8 cellular contexts compared by ENCODE assay signal in genomic region chr3:71130516-71131384, GRCh38.
DNase-seq lines count a peak whose midpoint lies in the region; ATAC-seq and TF ChIP-seq lines count a peak whose summit lies in the region.

No MANE protein-coding gene starts in this region.

- POLR2A ChIA-PET in SK-N-SH (lab: Yijun Ruan, JAX): no interaction called here

- H3K9me3 ChIP-seq in SK-N-SH (no peaks in the 10 kb centered on the region), adipocyte (ENCODE audit: control insufficient read depth, low read length) (no peaks in the 10 kb centered on the region), psoas muscle (no peaks in the 10 kb centered on the region), vagina (no peaks in the 10 kb centered on the region)

- peaks cover 7% of the 10 kb centered on the region for H3F3A ChIP-seq in SK-N-SH (replicated peaks; ENCODE audit: insufficient read depth)

- peak; percentile 61 for ATAC-seq in HG03558 (IDR thresholded peaks at IDR 0.05; ENCODE audit: extremely low read depth, unreplicated experiment)
- ATAC-seq in left cardiac atrium: peak; percentile 72 to 74
- ATAC-seq in psoas muscle: peak; percentile 49 to 78 (median 53)

- no peak for TF ChIP-seq RAD21 in SK-N-SH (IDR thresholded peaks at IDR 0.05; ENCODE audit: low read length)

- H3K4me1 ChIP-seq in SK-N-SH (ENCODE audit: control insufficient read depth in 1 of 2, insufficient read depth in 2 of 2, low read depth in 1 of 2, low read length in 1 of 2) (peaks cover 0 to 12% of the 10 kb centered on the region in 2 experiments; a peak in 3 of 4 replicates), adipocyte (ENCODE audit: control insufficient read depth, insufficient read depth, low read length) (peaks cover 36% of the 10 kb centered on the region), psoas muscle (peaks cover 53% of the 10 kb centered on the region), vagina (peaks cover 56% of the 10 kb centered on the region)

- TF ChIP-seq POLR2A in vagina (IDR thresholded peaks at IDR 0.05): peak in 1 of 2 donors; percentile 41

- H3K79me2 ChIP-seq in SK-N-SH (ENCODE audit: insufficient read depth): peaks cover 31% of the 10 kb centered on the region

- DNase-seq in NCI-H2081 (lab: John Stamatoyannopoulos, UW): peak; percentile 49 to 56
- no peak for DNase-seq in NCI-H2081 treated with DMSO at 0.1 percent for 48 hours (lab: John Stamatoyannopoulos, UW)
- no peak for DNase-seq in SK-N-SH
- DNase-seq in adipocyte (ENCODE audit: low read depth): peak; percentile 78
- peak; percentile 70 for DNase-seq in left cardiac atrium
- peak in 1 of 2 donors; percentile 47 for DNase-seq in psoas muscle
- DNase-seq in vagina (ENCODE audit: extremely low spot score in 2 of 2): no peak

- H3K9me2 ChIP-seq in SK-N-SH: no peaks in the 10 kb centered on the region

- H3K4me3 ChIP-seq in SK-N-SH (ENCODE audit: low read depth in 2 of 2, low read length in 1 of 2) (peak overlapping the region; percentile 42 to 57), adipocyte (ENCODE audit: low read length) (peak overlapping the region; percentile 86), psoas muscle (peak overlapping the region; percentile 63), vagina (peak overlapping the region; percentile 43 to 55)

- peaks cover 0 to 7% of the 10 kb centered on the region in 2 experiments for H3K36me3 ChIP-seq in SK-N-SH (replicated peaks in 1 of 2; ENCODE audit: control insufficient read depth in 1 of 2, insufficient read depth in 2 of 2, low read length in 1 of 2)
- H3K36me3 ChIP-seq in adipocyte (ENCODE audit: control insufficient read depth, insufficient read depth, low read length, severe bottlenecking): no peaks in the 10 kb centered on the region
- H3K36me3 ChIP-seq in psoas muscle (ENCODE audit: insufficient read depth in 1 of 2, low read depth in 1 of 2): no peaks in the 10 kb centered on the region
- no peaks in the 10 kb centered on the region for H3K36me3 ChIP-seq in vagina

- peak overlapping the region; percentile 44; the same call in 1 of the 2 replicates for H2AFZ ChIP-seq in SK-N-SH (ENCODE audit: low read depth)

- H3K27me3 ChIP-seq in SK-N-SH (ENCODE audit: insufficient read depth): no peaks in the 10 kb centered on the region
- no peaks in the 10 kb centered on the region for H3K27me3 ChIP-seq in adipocyte (replicated peaks; ENCODE audit: control insufficient read depth, insufficient read depth, low read length)
- no peaks in the 10 kb centered on the region for H3K27me3 ChIP-seq in psoas muscle (ENCODE audit: insufficient read depth in 3 of 3, low read length in 2 of 3)
- H3K27me3 ChIP-seq in vagina: no peaks in the 10 kb centered on the region

- peak overlapping the region; percentile 79 for H3K4me2 ChIP-seq in SK-N-SH

- intact Hi-C loops in left cardiac atrium (cut with DNase I) (loop anchor here in 1 of 2 donors (10.0 kb wide), 1 partner anchor 74 kb away; no protein-coding TSS in a partner anchor), psoas muscle (cut with DNase I) (loop anchor here in 1 of 2 donors (5.0 kb wide), 1 partner anchor 58 kb away; no protein-coding TSS in a partner anchor), vagina (cut with DNase I) (loop anchor here (10.0 kb wide), 1 partner anchor 66 kb away; no protein-coding TSS in a partner anchor)

- TF ChIP-seq CTCF in SK-N-SH (IDR thresholded peaks at IDR 0.05) (no peak), psoas muscle (IDR thresholded peaks at IDR 0.05) (no peak), vagina (IDR thresholded peaks at IDR 0.05) (peak in 1 of 3 experiments; percentile 19)

- H3K27ac ChIP-seq in SK-N-SH (ENCODE audit: low read depth in 2 of 2, low read length in 1 of 2): peak overlapping the region; percentile 62 to 88
- H3K27ac ChIP-seq in psoas muscle: peak overlapping the region; percentile 58
- peak overlapping the region; percentile 91 for H3K27ac ChIP-seq in vagina

- 73% methylated on average over 19 of the region's 19 CpGs for WGBS in SK-N-SH (ENCODE audit: low lambda C conversion rate)
- WGBS in psoas muscle, 3 donors: 31 to 46% (median 37%) methylated on average over 19 of the region's 19 CpGs

- peak overlapping the region; percentile 78 for H3K9ac ChIP-seq in SK-N-SH
- peak overlapping the region; percentile 89 for H3K9ac ChIP-seq in adipocyte (ENCODE audit: low read length)

- CTCF ChIA-PET in SK-N-SH (lab: Yijun Ruan, JAX): interaction anchor here (1.9 kb wide), 1 partner anchor 12 kb away, joined by 5 read pairs; no protein-coding TSS in a partner anchor

- no peak for TF ChIP-seq EP300 in SK-N-SH (IDR thresholded peaks at IDR 0.05; ENCODE audit: borderline replicate concordance in 1 of 2, low read depth in 1 of 2, low read length in 1 of 2)

- no peaks in the 10 kb centered on the region for H4K20me1 ChIP-seq in SK-N-SH (ENCODE audit: insufficient read depth)

TF ChIP-seq in SK-N-SH, 30 proteins besides CTCF, POLR2A, EP300 and RAD21:
- TF ChIP-seq SMC3 (IDR thresholded peaks at IDR 0.05; ENCODE audit: low read depth, low read length) (no peak), TAF1 (IDR thresholded peaks at IDR 0.05; ENCODE audit: borderline replicate concordance, low read depth, low read length) (0 out of 2 replicates have a peak, but pooled peaks have one; percentile 25), TCF12 (IDR thresholded peaks at IDR 0.05) (peak; percentile 27; the same call in 1 of the 2 replicates), YY1 (IDR thresholded peaks at IDR 0.05; ENCODE audit: low read depth) (no peak), ELF1 (IDR thresholded peaks at IDR 0.05) (peak; percentile 43; the same call in 1 of the 2 replicates)
- TF ChIP-seq, protein P1, sequence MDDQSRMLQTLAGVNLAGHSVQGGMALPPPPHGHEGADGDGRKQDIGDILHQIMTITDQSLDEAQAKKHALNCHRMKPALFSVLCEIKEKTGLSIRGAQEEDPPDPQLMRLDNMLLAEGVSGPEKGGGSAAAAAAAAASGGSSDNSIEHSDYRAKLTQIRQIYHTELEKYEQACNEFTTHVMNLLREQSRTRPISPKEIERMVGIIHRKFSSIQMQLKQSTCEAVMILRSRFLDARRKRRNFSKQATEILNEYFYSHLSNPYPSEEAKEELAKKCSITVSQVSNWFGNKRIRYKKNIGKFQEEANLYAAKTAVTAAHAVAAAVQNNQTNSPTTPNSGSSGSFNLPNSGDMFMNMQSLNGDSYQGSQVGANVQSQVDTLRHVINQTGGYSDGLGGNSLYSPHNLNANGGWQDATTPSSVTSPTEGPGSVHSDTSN (IDR thresholded peaks at IDR 0.05): peak; percentile 27; the same call in 1 of the 2 replicates
TF ChIP-seq in SK-N-SH: peak in this region for 4.

Comparison
In these comparisons a context has a peak if more than half of its experiments do, and no peak if none do; other contexts are left out.
1. DNase-seq: peak in NCI-H2081 (2 of 2), adipocyte (single experiment) and left cardiac atrium (single experiment); none in NCI-H2081 treated with DMSO at 0.1 percent for 48 hours (single experiment), SK-N-SH (single experiment) and vagina (0 of 2).
2. Peak in every context shown above with its lines, with median percentiles within 50 percentile points of each other: ATAC-seq, H3K27ac ChIP-seq and H3K4me3 ChIP-seq.